Comparison of ENCODE assay signal across 19 cellular contexts in genomic region chr1:46196609-46197008, GRCh38. TPM values are rescaled to one million over a fixed set of nuclear protein-coding genes. Genes with fewer than 3 reads are reported as not detected.
DNase-seq lines count a peak whose midpoint lies in the region; ATAC-seq, FAIRE-seq and TF ChIP-seq lines count a peak whose summit lies in the region.
"Had no signal": no experiment of that assay in that cellular context is flagged by ENCODE, and none has a peak within 500 bp of the region (broad histone marks: within the 10 kb centered on the region; RNA-seq: fewer than 3 reads in every experiment).

No MANE protein-coding gene starts in this region.

- H3K27ac ChIP-seq in HepG2 (ENCODE audit: extremely low read length, insufficient read depth, low read length) = no peak overlapping the region
- H3K27ac ChIP-seq in right lobe of liver = no peak overlapping the region
- no peak overlapping the region for H3K27ac ChIP-seq in mesendoderm (ENCODE audit: low read depth, low read length)
- H3K27ac ChIP-seq: suprapubic skin had no signal

- TF ChIP-seq EP300 in HepG2 (IDR thresholded peaks at IDR 0.05; ENCODE audit: low read depth in 2 of 2, low read length in 2 of 2) = no peak
- TF ChIP-seq EP300 in HepG2 (CRISPR knock-in tag; IDR thresholded peaks at IDR 0.05; ENCODE audit: borderline replicate concordance) = no peak

- H3K4me1 Mint-ChIP-seq in activated T-helper 2 cell treated with anti-CD3 and anti-CD28 coated beads, Interferon-gamma antibody, Interleukin-2, Interleukin-4, amounts not matched to agents 10 μg/mL and 5 μg/mL and 100 μg/mL, durations not matched to agents 14 hours and 24 hours and 36 hours (ENCODE audit: low read depth) = peaks cover 14% of the 10 kb centered on the region
- H3K4me1 Mint-ChIP-seq in stimulated activated memory B cell treated with anti-CD40 and anti-IgM and Interleukin-4, amounts not matched to agents 10 μg/mL and 1 μg/mL and 100 μg/mL, for 72 hours = peaks cover 17% of the 10 kb centered on the region

- no peak overlapping the region for H2AK5ac ChIP-seq in mesendoderm (ENCODE audit: low read length)

- WGBS in HepG2 (ENCODE audit: low lambda C conversion rate) = 100% methylated on average over 1 of the region's 9 CpGs
- WGBS in right lobe of liver (ENCODE audit: insufficient coverage, low coverage, low lambda C conversion rate, missing lambda C conversion rate) = no CpG with 5 or more reads among the region's 9 CpGs
- no CpG with 5 or more reads among the region's 9 CpGs for WGBS in mesendoderm (ENCODE audit: extremely low coverage, insufficient coverage, low lambda C conversion rate)

- peak overlapping the region; percentile 85 for H3K4me3 Mint-ChIP-seq in activated T-helper 2 cell treated with anti-CD3 and anti-CD28 coated beads, Interferon-gamma antibody, Interleukin-2, Interleukin-4, amounts not matched to agents 10 μg/mL and 5 μg/mL and 100 μg/mL, durations not matched to agents 14 hours and 24 hours and 36 hours (ENCODE audit: low read depth)
- no peak overlapping the region for H3K4me3 Mint-ChIP-seq in stimulated activated memory B cell treated with anti-CD40 and anti-IgM and Interleukin-4, amounts not matched to agents 10 μg/mL and 1 μg/mL and 100 μg/mL, for 72 hours

- H3K27me3 ChIP-seq in HepG2 (ENCODE audit: control insufficient read depth in 1 of 2, insufficient read depth in 2 of 2, low read length in 2 of 2) (no peaks in the 10 kb centered on the region), right lobe of liver (no peaks in the 10 kb centered on the region), mesendoderm (ENCODE audit: insufficient read depth, low read length, poor library complexity) (no peaks in the 10 kb centered on the region)
- H3K27me3 ChIP-seq: body of pancreas, Peyer's patch, spleen, suprapubic skin had no signal

- H3K27ac Mint-ChIP-seq in activated T-helper 2 cell treated with anti-CD3 and anti-CD28 coated beads, Interferon-gamma antibody, Interleukin-2, Interleukin-4, amounts not matched to agents 10 μg/mL and 5 μg/mL and 100 μg/mL, durations not matched to agents 14 hours and 24 hours and 36 hours = no peak overlapping the region
- no peak overlapping the region for H3K27ac Mint-ChIP-seq in stimulated activated memory B cell treated with anti-CD40 and anti-IgM and Interleukin-4, amounts not matched to agents 10 μg/mL and 1 μg/mL and 100 μg/mL, for 72 hours
- H3K27ac Mint-ChIP-seq: memory B cell had no signal

- H4K8ac ChIP-seq in mesendoderm (ENCODE audit: low read depth, low read length) = no peak overlapping the region

- peaks cover 2% of the 10 kb centered on the region for H3K79me1 ChIP-seq in mesendoderm (ENCODE audit: low read length)

- no TSS peak for BruUV-seq in HepG2 (replicated peaks; lab: Mats Ljungman, UMichigan)

- H3K4me1 ChIP-seq in HepG2 (ENCODE audit: insufficient read depth, low read length) (peaks cover 31% of the 10 kb centered on the region), right lobe of liver (peaks cover 0 to 16% (median 0%) of the 10 kb centered on the region in 4 donors), mesendoderm (ENCODE audit: control insufficient read depth, low read depth, low read length) (no peaks in the 10 kb centered on the region)

- peaks cover 13% of the 10 kb centered on the region for H3K36me3 Mint-ChIP-seq in activated T-helper 2 cell treated with anti-CD3 and anti-CD28 coated beads, Interferon-gamma antibody, Interleukin-2, Interleukin-4, amounts not matched to agents 10 μg/mL and 5 μg/mL and 100 μg/mL, durations not matched to agents 14 hours and 24 hours and 36 hours (ENCODE audit: low read depth)
- H3K36me3 Mint-ChIP-seq in stimulated activated memory B cell treated with anti-CD40 and anti-IgM and Interleukin-4, amounts not matched to agents 10 μg/mL and 1 μg/mL and 100 μg/mL, for 72 hours = peaks cover 26% of the 10 kb centered on the region

- no peak overlapping the region for H2BK120ac ChIP-seq in mesendoderm (ENCODE audit: low read depth, low read length)

- intact Hi-C loops in HepG2 (cut with micrococcal nuclease; ENCODE audit: unreplicated experiment) (no loop called here), right lobe of liver (cut with DNase I) (no loop called here)
- intact Hi-C loops in activated T-helper 2 cell treated with anti-CD3 and anti-CD28 coated beads, Interferon-gamma antibody, Interleukin-2, Interleukin-4, amounts not matched to agents 10 μg/mL and 5 μg/mL and 100 μg/mL, durations not matched to agents 14 hours and 24 hours and 36 hours (cut with micrococcal nuclease) = no loop called here

- H2BK5ac ChIP-seq in mesendoderm (ENCODE audit: low read length) = no peak overlapping the region

- FAIRE-seq in HepG2 (lab: Jason Lieb, UNC) = no peak
- FAIRE-seq: GM12892 had no signal

- H2BK15ac ChIP-seq in mesendoderm (replicated peaks; ENCODE audit: low read depth) = no peak overlapping the region

- POLR2A ChIA-PET in HepG2 (lab: Yijun Ruan, JAX) = interaction anchor here (1.2 to 4.3 kb wide), 2 partner anchors 14 to 27 kb away, joined by 3 to 24 read pairs; no protein-coding TSS in a partner anchor

- no peak for TF ChIP-seq CTCF in HepG2 (CRISPR knock-in tag; IDR thresholded peaks at IDR 0.05)
- TF ChIP-seq CTCF in right lobe of liver (IDR thresholded peaks at IDR 0.05) = no peak

- DNase-seq in HepG2 (ENCODE audit: low spot score) (no peak), right lobe of liver (no peak), mesendoderm (no peak), COLO829 (ENCODE audit: low spot score) (no peak)
- DNase-seq in activated T-helper 2 cell treated with anti-CD3 and anti-CD28 coated beads, Interferon-gamma antibody, Interleukin-2, Interleukin-4, amounts not matched to agents 10 μg/mL and 5 μg/mL and 100 μg/mL, durations not matched to agents 14 hours and 24 hours and 36 hours (ENCODE audit: low spot score) = no peak
- no peak for DNase-seq in stimulated activated CD4-positive, alpha-beta T cell treated with anti-CD3 and anti-CD28 coated beads, Interleukin-4, amount 100 ng/mL, for 4 hours
- DNase-seq: activated CD4-positive, alpha-beta T cell treated with anti-CD3 and anti-CD28 coated beads for 1 hour; body of pancreas; C1 segment of cervical spinal cord; effector CD4-positive, alpha-beta T cell; NCI-H1930; NCI-H526; Peyer's patch; spleen had no signal

- no peak overlapping the region for H3K18ac ChIP-seq in mesendoderm (ENCODE audit: low read length)

- ATAC-seq in HepG2 (no peak), right lobe of liver (no peak), GM21515 (IDR thresholded peaks at IDR 0.05; ENCODE audit: unreplicated experiment) (no peak)
- ATAC-seq in stimulated activated memory B cell treated with anti-CD40 and anti-IgM and Interleukin-4, amounts not matched to agents 10 μg/mL and 1 μg/mL and 100 μg/mL, for 72 hours = no peak
- ATAC-seq: body of pancreas had no signal

- no peak overlapping the region for H4K5ac ChIP-seq in mesendoderm (ENCODE audit: low read length)

- H3K9me3 ChIP-seq in HepG2 (ENCODE audit: low read length) = no peaks in the 10 kb centered on the region
- no peaks in the 10 kb centered on the region for H3K9me3 ChIP-seq in right lobe of liver
- H3K9me3 ChIP-seq: body of pancreas, Peyer's patch, spleen, suprapubic skin had no signal

- no peaks in the 10 kb centered on the region for H3K9me3 Mint-ChIP-seq in activated T-helper 2 cell treated with anti-CD3 and anti-CD28 coated beads, Interferon-gamma antibody, Interleukin-2, Interleukin-4, amounts not matched to agents 10 μg/mL and 5 μg/mL and 100 μg/mL, durations not matched to agents 14 hours and 24 hours and 36 hours
- no peaks in the 10 kb centered on the region for H3K9me3 Mint-ChIP-seq in stimulated activated memory B cell treated with anti-CD40 and anti-IgM and Interleukin-4, amounts not matched to agents 10 μg/mL and 1 μg/mL and 100 μg/mL, for 72 hours
- H3K9me3 Mint-ChIP-seq: memory B cell had no signal

- no peaks in the 10 kb centered on the region for H4K20me1 ChIP-seq in HepG2 (ENCODE audit: insufficient read depth, low read length)

- TF ChIP-seq RAD21 in HepG2 (CRISPR knock-in tag; IDR thresholded peaks at IDR 0.05) = no peak

- H3K4me3 ChIP-seq in HepG2 (replicated peaks in 1 of 3; ENCODE audit: insufficient read depth in 1 of 3, low read depth in 2 of 3, low read length in 3 of 3) (no peak overlapping the region), right lobe of liver (no peak overlapping the region), mesendoderm (ENCODE audit: low read length) (no peak overlapping the region)
- H3K4me3 ChIP-seq: body of pancreas had no signal

- in situ Hi-C loops in HepG2 (cut with HindIII; ENCODE audit: extremely low pct_ligation_motif_present, low pct_unique_long_range_greater_than_20kb) = no loop called here

- peak overlapping the region; percentile 8 for H3K56ac ChIP-seq in mesendoderm (ENCODE audit: low read length)

- H3K79me2 ChIP-seq in HepG2 (ENCODE audit: insufficient read depth, low read length) = no peaks in the 10 kb centered on the region
- no peaks in the 10 kb centered on the region for H3K79me2 ChIP-seq in mesendoderm (ENCODE audit: control insufficient read depth, insufficient read depth, low read length)

- no peaks in the 10 kb centered on the region for H3K27me3 Mint-ChIP-seq in activated T-helper 2 cell treated with anti-CD3 and anti-CD28 coated beads, Interferon-gamma antibody, Interleukin-2, Interleukin-4, amounts not matched to agents 10 μg/mL and 5 μg/mL and 100 μg/mL, durations not matched to agents 14 hours and 24 hours and 36 hours (ENCODE audit: low read depth)
- no peaks in the 10 kb centered on the region for H3K27me3 Mint-ChIP-seq in stimulated activated memory B cell treated with anti-CD40 and anti-IgM and Interleukin-4, amounts not matched to agents 10 μg/mL and 1 μg/mL and 100 μg/mL, for 72 hours
- H3K27me3 Mint-ChIP-seq: memory B cell had no signal

- peak overlapping the region; percentile 95; the same call in 1 of the 2 replicates for H3K9ac ChIP-seq in HepG2 (ENCODE audit: insufficient read depth, low read depth, low read length)
- H3K9ac ChIP-seq in mesendoderm (ENCODE audit: low read length) = no peak overlapping the region

- H3K36me3 ChIP-seq in HepG2 (replicated peaks in 1 of 2; ENCODE audit: control insufficient read depth in 1 of 2, insufficient read depth in 2 of 2, low read length in 2 of 2) (peaks cover 5 to 22% of the 10 kb centered on the region in 2 experiments; a peak in 3 of 5 replicates), right lobe of liver (peaks cover 0 to 29% (median 6%) of the 10 kb centered on the region in 4 donors), mesendoderm (ENCODE audit: control insufficient read depth, insufficient read depth, low read length) (peaks cover 8% of the 10 kb centered on the region)

- CTCF ChIA-PET in HepG2 (lab: Yijun Ruan, JAX; ENCODE audit: low intra/inter-chr PET ratio, low total read pairs) = no interaction called here

- no peak overlapping the region for H3K4me2 ChIP-seq in HepG2 (ENCODE audit: low read depth, low read length)
- H3K4me2 ChIP-seq in mesendoderm (ENCODE audit: low read length) = no peak overlapping the region

- H3K23ac ChIP-seq in mesendoderm (ENCODE audit: low read length) = no peak overlapping the region

- no peak overlapping the region for H3K4ac ChIP-seq in mesendoderm (ENCODE audit: low read depth, low read length)

- no peak overlapping the region for H2AFZ ChIP-seq in HepG2 (ENCODE audit: low read length)

- TF ChIP-seq POLR2A in HepG2 (IDR thresholded peaks at IDR 0.05; ENCODE audit: insufficient read depth in 1 of 2, low read depth in 2 of 2, low read length in 2 of 2) = no peak
- TF ChIP-seq POLR2A in right lobe of liver (IDR thresholded peaks at IDR 0.05) = no peak

RNA-seq across cellular contexts. Expression of gene POMGNT1, which starts 1.6 kb away (rescaled TPM):
- total RNA-seq in HepG2 (2016; rRNA removed; fragmentation: Illumina TruSeq; extraction: Trizol) = 25.5 and 33.9 TPM in 2 replicates
- total RNA-seq in HepG2 (2016; cell fraction: cytosol; rRNA removed; fragmentation: Illumina TruSeq; extraction: Trizol; ENCODE audit: low read depth) = 16.0 and 17.5 TPM in 2 replicates
- 21.6 and 40.7 TPM in 2 replicates for total RNA-seq in HepG2 (2016; cell fraction: insoluble cytoplasmic fraction; rRNA removed; fragmentation: Illumina TruSeq; extraction: Trizol)
- total RNA-seq in HepG2 (2016; cell fraction: membrane; rRNA removed; fragmentation: Illumina TruSeq; extraction: Trizol) = 39.7 and 42.0 TPM in 2 replicates
- total RNA-seq in HepG2 (2016; cell fraction: nucleus; rRNA removed; fragmentation: Illumina TruSeq; extraction: Trizol) = 33.0 and 37.8 TPM in 2 replicates
- 46.8 and 60.2 TPM in 2 replicates for polyA plus RNA-seq in HepG2 (2011; rRNA removed)
- 45.3 and 46.5 TPM in 2 replicates for polyA plus RNA-seq in HepG2 (2011; cell fraction: cytosol; rRNA removed)
- 90.5 and 95.3 TPM in 2 replicates for polyA plus RNA-seq in HepG2 (2011; cell fraction: nucleus; rRNA removed)
- polyA plus RNA-seq in HepG2 (2012) = 26.4 and 33.1 TPM in 2 replicates
- 15.1 and 15.4 TPM in 2 replicates for polyA plus RNA-seq in HepG2 (2016; cell fraction: cytosol; fragmentation: Illumina TruSeq; extraction: Trizol; ENCODE audit: low read depth)
- polyA plus RNA-seq in HepG2 (2016; cell fraction: insoluble cytoplasmic fraction; fragmentation: Illumina TruSeq; extraction: Trizol; ENCODE audit: low read depth) = 20.8 and 21.4 TPM in 2 replicates
- 32.6 and 33.3 TPM in 2 replicates for polyA plus RNA-seq in HepG2 (2016; cell fraction: membrane; fragmentation: Illumina TruSeq; extraction: Trizol; ENCODE audit: low read depth)
- 62.5 and 72.6 TPM in 2 replicates for polyA plus RNA-seq in HepG2 (2016; cell fraction: nucleus; fragmentation: Illumina TruSeq; extraction: Trizol; ENCODE audit: insufficient read depth, low read depth)
- 56.2 and 61.9 TPM in 2 replicates for polyA minus RNA-seq in HepG2 (2011; rRNA and poly(A)+ RNA removed; ENCODE audit: low replicate concordance)
- polyA minus RNA-seq in HepG2 (2011; cell fraction: cytosol; rRNA and poly(A)+ RNA removed) = 15.2 and 19.3 TPM in 2 replicates
- 26.4 and 33.8 TPM in 2 replicates for polyA minus RNA-seq in HepG2 (2011; cell fraction: nucleus; rRNA and poly(A)+ RNA removed)
- total RNA-seq in right lobe of liver = 10 to 100 TPM; 26.9 to 47.4 (median 38.8) TPM
- 67.0 and 67.8 TPM in 2 replicates for total RNA-seq in activated T-helper 2 cell treated with anti-CD3 and anti-CD28 coated beads, Interferon-gamma antibody, Interleukin-2, Interleukin-4, amounts not matched to agents 10 μg/mL and 5 μg/mL and 100 μg/mL, durations not matched to agents 14 hours and 24 hours and 36 hours
- polyA plus RNA-seq in mesendoderm (2013, experiment 1 of 2) = 38.0 TPM
- 38.1 TPM for polyA plus RNA-seq in mesendoderm (2013, experiment 2 of 2)

RNA-seq across cellular contexts. Expression of gene LURAP1, which starts 6.5 kb away (rescaled TPM):
- total RNA-seq in HepG2 (2016; rRNA removed; fragmentation: Illumina TruSeq; extraction: Trizol) (0.07 and 0.10 TPM in 2 replicates), right lobe of liver (1 to 10 TPM in 1 of 6 experiments, under 1 TPM in 5; 0.17 to 1.4 (median 0.31) TPM)
- total RNA-seq in HepG2 (2016; cell fraction: cytosol; rRNA removed; fragmentation: Illumina TruSeq; extraction: Trizol; ENCODE audit: low read depth) = 0.10 TPM in 1 of 2 replicates, not detected in the other
- total RNA-seq in HepG2 (2016; cell fraction: insoluble cytoplasmic fraction; rRNA removed; fragmentation: Illumina TruSeq; extraction: Trizol) = 0.09 TPM in 1 of 2 replicates, not detected in the other
- total RNA-seq in HepG2 (2016; cell fraction: membrane; rRNA removed; fragmentation: Illumina TruSeq; extraction: Trizol) = 0.10 and 0.19 TPM in 2 replicates
- total RNA-seq in HepG2 (2016; cell fraction: nucleus; rRNA removed; fragmentation: Illumina TruSeq; extraction: Trizol) = not detected in 2 replicates
- polyA plus RNA-seq in HepG2 (2011; rRNA removed) = 0.05 and 0.09 TPM in 2 replicates
- 0.07 TPM in 1 of 2 replicates, not detected in the other for polyA plus RNA-seq in HepG2 (2011; cell fraction: cytosol; rRNA removed)
- 0.07 TPM in 1 of 2 replicates, not detected in the other for polyA plus RNA-seq in HepG2 (2011; cell fraction: nucleus; rRNA removed)
- not detected in 2 replicates for polyA plus RNA-seq in HepG2 (2012)
- 0.09 TPM in 1 of 2 replicates, not detected in the other for polyA plus RNA-seq in HepG2 (2016; cell fraction: cytosol; fragmentation: Illumina TruSeq; extraction: Trizol; ENCODE audit: low read depth)
- polyA plus RNA-seq in HepG2 (2016; cell fraction: insoluble cytoplasmic fraction; fragmentation: Illumina TruSeq; extraction: Trizol; ENCODE audit: low read depth) = 0.32 TPM in 1 of 2 replicates, not detected in the other
- 0.09 TPM in 1 of 2 replicates, not detected in the other for polyA plus RNA-seq in HepG2 (2016; cell fraction: membrane; fragmentation: Illumina TruSeq; extraction: Trizol; ENCODE audit: low read depth)
- polyA plus RNA-seq in HepG2 (2016; cell fraction: nucleus; fragmentation: Illumina TruSeq; extraction: Trizol; ENCODE audit: insufficient read depth, low read depth) = 0.24 TPM in 1 of 2 replicates, not detected in the other
- polyA minus RNA-seq in HepG2 (2011; rRNA and poly(A)+ RNA removed; ENCODE audit: low replicate concordance) = 0.20 TPM in 1 of 2 replicates, not detected in the other
- polyA minus RNA-seq in HepG2 (2011; cell fraction: cytosol; rRNA and poly(A)+ RNA removed) = not detected in 2 replicates
- 0.26 and 0.37 TPM in 2 replicates for polyA minus RNA-seq in HepG2 (2011; cell fraction: nucleus; rRNA and poly(A)+ RNA removed)
- 0.18 TPM in 1 of 2 replicates, not detected in the other for total RNA-seq in activated T-helper 2 cell treated with anti-CD3 and anti-CD28 coated beads, Interferon-gamma antibody, Interleukin-2, Interleukin-4, amounts not matched to agents 10 μg/mL and 5 μg/mL and 100 μg/mL, durations not matched to agents 14 hours and 24 hours and 36 hours
- 1.2 TPM for polyA plus RNA-seq in mesendoderm (2013, experiment 1 of 2)
- 1.1 TPM for polyA plus RNA-seq in mesendoderm (2013, experiment 2 of 2)

RNA-seq across cellular contexts. Expression of gene P3R3URF, which starts 20.3 kb away (rescaled TPM):
- total RNA-seq in HepG2 (2016; rRNA removed; fragmentation: Illumina TruSeq; extraction: Trizol) (not detected in 2 replicates), right lobe of liver (not detected)
- total RNA-seq in HepG2 (2016; cell fraction: cytosol; rRNA removed; fragmentation: Illumina TruSeq; extraction: Trizol; ENCODE audit: low read depth) = not detected in 2 replicates
- not detected in 2 replicates for total RNA-seq in HepG2 (2016; cell fraction: insoluble cytoplasmic fraction; rRNA removed; fragmentation: Illumina TruSeq; extraction: Trizol)
- total RNA-seq in HepG2 (2016; cell fraction: membrane; rRNA removed; fragmentation: Illumina TruSeq; extraction: Trizol) = not detected in 2 replicates
- total RNA-seq in HepG2 (2016; cell fraction: nucleus; rRNA removed; fragmentation: Illumina TruSeq; extraction: Trizol) = not detected in 2 replicates
- not detected in 2 replicates for polyA plus RNA-seq in HepG2 (2011; rRNA removed)
- not detected in 2 replicates for polyA plus RNA-seq in HepG2 (2011; cell fraction: cytosol; rRNA removed)
- not detected in 2 replicates for polyA plus RNA-seq in HepG2 (2011; cell fraction: nucleus; rRNA removed)
- not detected in 2 replicates for polyA plus RNA-seq in HepG2 (2012)
- polyA plus RNA-seq in HepG2 (2016; cell fraction: cytosol; fragmentation: Illumina TruSeq; extraction: Trizol; ENCODE audit: low read depth) = not detected in 2 replicates
- polyA plus RNA-seq in HepG2 (2016; cell fraction: insoluble cytoplasmic fraction; fragmentation: Illumina TruSeq; extraction: Trizol; ENCODE audit: low read depth) = not detected in 2 replicates
- polyA plus RNA-seq in HepG2 (2016; cell fraction: membrane; fragmentation: Illumina TruSeq; extraction: Trizol; ENCODE audit: low read depth) = not detected in 2 replicates
- not detected in 2 replicates for polyA plus RNA-seq in HepG2 (2016; cell fraction: nucleus; fragmentation: Illumina TruSeq; extraction: Trizol; ENCODE audit: insufficient read depth, low read depth)
- not detected in 2 replicates for polyA minus RNA-seq in HepG2 (2011; rRNA and poly(A)+ RNA removed; ENCODE audit: low replicate concordance)
- not detected in 2 replicates for polyA minus RNA-seq in HepG2 (2011; cell fraction: cytosol; rRNA and poly(A)+ RNA removed)
- not detected in 2 replicates for polyA minus RNA-seq in HepG2 (2011; cell fraction: nucleus; rRNA and poly(A)+ RNA removed)
- total RNA-seq in activated T-helper 2 cell treated with anti-CD3 and anti-CD28 coated beads, Interferon-gamma antibody, Interleukin-2, Interleukin-4, amounts not matched to agents 10 μg/mL and 5 μg/mL and 100 μg/mL, durations not matched to agents 14 hours and 24 hours and 36 hours = not detected in 2 replicates
- polyA plus RNA-seq in mesendoderm (2013, experiment 1 of 2) = not detected
- not detected for polyA plus RNA-seq in mesendoderm (2013, experiment 2 of 2)
- total RNA-seq: body of pancreas, Peyer's patch, spleen, suprapubic skin had no signal
- polyA plus RNA-seq: spleen had no signal

RNA-seq across cellular contexts. Expression of gene TSPAN1, which starts 21.7 kb away (rescaled TPM):
- total RNA-seq in HepG2 (2016; rRNA removed; fragmentation: Illumina TruSeq; extraction: Trizol) (1.2 and 1.7 TPM in 2 replicates), right lobe of liver (1 to 10 TPM; 2.6 to 6.3 (median 3.6) TPM)
- total RNA-seq in HepG2 (2016; cell fraction: cytosol; rRNA removed; fragmentation: Illumina TruSeq; extraction: Trizol; ENCODE audit: low read depth) = 1.0 and 1.2 TPM in 2 replicates
- total RNA-seq in HepG2 (2016; cell fraction: insoluble cytoplasmic fraction; rRNA removed; fragmentation: Illumina TruSeq; extraction: Trizol) = 1.00 and 2.0 TPM in 2 replicates
- 0.87 and 1.8 TPM in 2 replicates for total RNA-seq in HepG2 (2016; cell fraction: membrane; rRNA removed; fragmentation: Illumina TruSeq; extraction: Trizol)
- total RNA-seq in HepG2 (2016; cell fraction: nucleus; rRNA removed; fragmentation: Illumina TruSeq; extraction: Trizol) = 1.2 and 2.3 TPM in 2 replicates
- 2.9 and 4.5 TPM in 2 replicates for polyA plus RNA-seq in HepG2 (2011; rRNA removed)
- 4.0 and 5.3 TPM in 2 replicates for polyA plus RNA-seq in HepG2 (2011; cell fraction: cytosol; rRNA removed)
- 4.9 and 5.5 TPM in 2 replicates for polyA plus RNA-seq in HepG2 (2011; cell fraction: nucleus; rRNA removed)
- 1.6 and 2.4 TPM in 2 replicates for polyA plus RNA-seq in HepG2 (2012)
- polyA plus RNA-seq in HepG2 (2016; cell fraction: cytosol; fragmentation: Illumina TruSeq; extraction: Trizol; ENCODE audit: low read depth) = 0.80 and 1.7 TPM in 2 replicates
- polyA plus RNA-seq in HepG2 (2016; cell fraction: insoluble cytoplasmic fraction; fragmentation: Illumina TruSeq; extraction: Trizol; ENCODE audit: low read depth) = 1.6 and 2.5 TPM in 2 replicates
- 0.85 and 1.3 TPM in 2 replicates for polyA plus RNA-seq in HepG2 (2016; cell fraction: membrane; fragmentation: Illumina TruSeq; extraction: Trizol; ENCODE audit: low read depth)
- 5.9 and 6.2 TPM in 2 replicates for polyA plus RNA-seq in HepG2 (2016; cell fraction: nucleus; fragmentation: Illumina TruSeq; extraction: Trizol; ENCODE audit: insufficient read depth, low read depth)
- 8.7 and 82.7 TPM in 2 replicates for polyA minus RNA-seq in HepG2 (2011; rRNA and poly(A)+ RNA removed; ENCODE audit: low replicate concordance)
- polyA minus RNA-seq in HepG2 (2011; cell fraction: cytosol; rRNA and poly(A)+ RNA removed) = 2.0 and 2.4 TPM in 2 replicates
- polyA minus RNA-seq in HepG2 (2011; cell fraction: nucleus; rRNA and poly(A)+ RNA removed) = 3.3 and 4.5 TPM in 2 replicates
- 0.46 TPM in 1 of 2 replicates, not detected in the other for total RNA-seq in activated T-helper 2 cell treated with anti-CD3 and anti-CD28 coated beads, Interferon-gamma antibody, Interleukin-2, Interleukin-4, amounts not matched to agents 10 μg/mL and 5 μg/mL and 100 μg/mL, durations not matched to agents 14 hours and 24 hours and 36 hours
- polyA plus RNA-seq in mesendoderm (2013, experiment 1 of 2) = not detected
- polyA plus RNA-seq in mesendoderm (2013, experiment 2 of 2) = not detected

RNA-seq across cellular contexts. Expression of gene RAD54L, which starts 51.0 kb away (rescaled TPM):
- total RNA-seq in HepG2 (2016; rRNA removed; fragmentation: Illumina TruSeq; extraction: Trizol) = 30.0 and 30.1 TPM in 2 replicates
- 6.0 and 6.4 TPM in 2 replicates for total RNA-seq in HepG2 (2016; cell fraction: cytosol; rRNA removed; fragmentation: Illumina TruSeq; extraction: Trizol; ENCODE audit: low read depth)
- 25.4 and 26.8 TPM in 2 replicates for total RNA-seq in HepG2 (2016; cell fraction: insoluble cytoplasmic fraction; rRNA removed; fragmentation: Illumina TruSeq; extraction: Trizol)
- total RNA-seq in HepG2 (2016; cell fraction: membrane; rRNA removed; fragmentation: Illumina TruSeq; extraction: Trizol) = 16.3 and 17.5 TPM in 2 replicates
- 30.2 and 34.5 TPM in 2 replicates for total RNA-seq in HepG2 (2016; cell fraction: nucleus; rRNA removed; fragmentation: Illumina TruSeq; extraction: Trizol)
- polyA plus RNA-seq in HepG2 (2011; rRNA removed) = 8.1 and 10.2 TPM in 2 replicates
- polyA plus RNA-seq in HepG2 (2011; cell fraction: cytosol; rRNA removed) = 3.9 and 7.1 TPM in 2 replicates
- polyA plus RNA-seq in HepG2 (2011; cell fraction: nucleus; rRNA removed) = 30.4 and 45.7 TPM in 2 replicates
- polyA plus RNA-seq in HepG2 (2012) = 4.8 and 8.9 TPM in 2 replicates
- 3.8 TPM in 2 replicates for polyA plus RNA-seq in HepG2 (2016; cell fraction: cytosol; fragmentation: Illumina TruSeq; extraction: Trizol; ENCODE audit: low read depth)
- polyA plus RNA-seq in HepG2 (2016; cell fraction: insoluble cytoplasmic fraction; fragmentation: Illumina TruSeq; extraction: Trizol; ENCODE audit: low read depth) = 26.5 and 31.7 TPM in 2 replicates
- 6.5 and 9.4 TPM in 2 replicates for polyA plus RNA-seq in HepG2 (2016; cell fraction: membrane; fragmentation: Illumina TruSeq; extraction: Trizol; ENCODE audit: low read depth)
- 84.2 and 90.7 TPM in 2 replicates for polyA plus RNA-seq in HepG2 (2016; cell fraction: nucleus; fragmentation: Illumina TruSeq; extraction: Trizol; ENCODE audit: insufficient read depth, low read depth)
- polyA minus RNA-seq in HepG2 (2011; rRNA and poly(A)+ RNA removed; ENCODE audit: low replicate concordance) = 10.8 and 28.0 TPM in 2 replicates
- polyA minus RNA-seq in HepG2 (2011; cell fraction: cytosol; rRNA and poly(A)+ RNA removed) = 5.3 and 6.1 TPM in 2 replicates
- polyA minus RNA-seq in HepG2 (2011; cell fraction: nucleus; rRNA and poly(A)+ RNA removed) = 8.3 and 15.1 TPM in 2 replicates
- 1 to 10 TPM in 1 of 6 experiments, under 1 TPM in 5; 0.27 to 2.5 (median 0.70) TPM for total RNA-seq in right lobe of liver
- total RNA-seq in activated T-helper 2 cell treated with anti-CD3 and anti-CD28 coated beads, Interferon-gamma antibody, Interleukin-2, Interleukin-4, amounts not matched to agents 10 μg/mL and 5 μg/mL and 100 μg/mL, durations not matched to agents 14 hours and 24 hours and 36 hours = 48.0 and 49.0 TPM in 2 replicates
- 16.5 TPM for polyA plus RNA-seq in mesendoderm (2013, experiment 1 of 2)
- 17.6 TPM for polyA plus RNA-seq in mesendoderm (2013, experiment 2 of 2)
